In the genomic region with DNA sequence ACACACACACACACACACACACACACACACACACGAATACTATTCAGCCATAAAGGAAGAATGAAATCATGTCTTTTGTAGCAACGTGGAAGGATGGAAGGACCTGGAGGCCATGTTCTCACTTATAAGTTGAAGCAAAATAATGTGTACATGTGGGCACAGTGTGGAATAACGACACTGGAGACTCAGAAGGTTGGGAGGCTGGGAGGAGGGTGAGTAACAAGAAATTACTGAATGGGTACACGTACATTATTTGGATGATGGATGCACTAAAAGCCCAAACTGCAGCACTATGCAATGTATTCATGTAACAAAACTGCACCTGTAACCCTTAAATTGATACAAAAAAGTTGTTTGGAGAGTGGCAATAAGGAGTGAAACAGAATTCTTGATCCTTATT, we compare ENCODE assay signal across 32 cellular contexts. TPM values are rescaled to one million over a fixed set of nuclear protein-coding genes. Genes with fewer than 3 reads are reported as not detected.
A peak's percentile ranks its signal among the peaks of the same experiment; 100 is the strongest.
DNase-seq lines count a peak whose midpoint lies in the region; ATAC-seq, FAIRE-seq and TF ChIP-seq lines count a peak whose summit lies in the region.
"Had no signal": no experiment of that assay in that cellular context is flagged by ENCODE, and none has a peak within 500 bp of the region (broad histone marks: within the 10 kb centered on the region; RNA-seq: fewer than 3 reads in every experiment).

No MANE protein-coding gene starts in this region.

- 0 out of 2 replicates have a peak, but pooled peaks cover 8% of the 10 kb centered on the region for H3F3A ChIP-seq in GM23248 (ENCODE audit: insufficient read depth)

- 35 to 36% methylated on average over 4 of the region's 4 CpGs for WGBS in gastroesophageal sphincter (ENCODE audit: low coverage in 1 of 2), 2 donors
- 20 to 24% methylated on average over 4 of the region's 4 CpGs for WGBS in GM23248 (ENCODE audit: low coverage in 1 of 2, low lambda C conversion rate in 2 of 2, missing lambda C conversion rate in 2 of 2), 2 experiments

- no peak for DNase-seq in DND-41
- peak; percentile 42 for DNase-seq in NAMALWA (ENCODE audit: low spot score)
- DNase-seq in sciatic nerve (ENCODE audit: low spot score), result no peak
- DNase-seq in D721Med (ENCODE audit: insufficient read length, low spot score), result no peak
- DNase-seq in GM23248, result no peak
- DNase-seq: activated CD4-positive, alpha-beta T cell treated with anti-CD3 and anti-CD28 coated beads, Interleukin-2, amount 50 U/mL, for 4 hours; activated CD4-positive, CD25-positive, alpha-beta regulatory T cell; activated CD8-positive, alpha-beta memory T cell treated with anti-CD3 and anti-CD28 coated beads, Interleukin-2, amount 10 ng/mL, durations not matched to agents 7 days and 5 days; activated gamma-delta T cell treated with Interleukin-2 at 50 U/mL for 16 hours; activated T-cell treated with anti-CD3 and anti-CD28 coated beads, Interleukin-2, amount 50 U/mL, for 4 hours; C1 segment of cervical spinal cord; central memory CD4-positive, alpha-beta T cell; DMS53; foreskin fibroblast; heart right ventricle; kidney glomerular epithelial cell; NCI-H1105 treated with DMSO at 0.1 percent for 48 hours; NCI-H1930; NCI-H2171 treated with DMSO at 0.1 percent for 48 hours; NCI-H524; NK-92 treated with Interleukin-12 subunit alpha and Interleukin-12 subunit beta, amount 100 ng/mL, for 24 hours; ovary; retina; tibial artery had no signal

- no peaks in the 10 kb centered on the region for H3K4me1 ChIP-seq in DND-41 (ENCODE audit: insufficient read depth, low read length)
- peaks cover 0 to 6% (median 0%) of the 10 kb centered on the region in 3 donors for H3K4me1 ChIP-seq in gastroesophageal sphincter
- H3K4me1 ChIP-seq in GM23248 (ENCODE audit: insufficient read depth), result peaks cover 11% of the 10 kb centered on the region; the same call in 1 of the 2 replicates
- H3K4me1 ChIP-seq: tibial artery had no signal

- H4K20me1 ChIP-seq in DND-41 (ENCODE audit: insufficient read depth, low read length), result peaks cover 16% of the 10 kb centered on the region
- peaks cover 11% of the 10 kb centered on the region; the same call in 1 of the 2 replicates for H4K20me1 ChIP-seq in GM23248 (ENCODE audit: insufficient read depth)

- no peaks in the 10 kb centered on the region for H3K27me3 ChIP-seq in DND-41 (ENCODE audit: insufficient read depth, low read length, poor library complexity)
- no peaks in the 10 kb centered on the region for H3K27me3 ChIP-seq in gastroesophageal sphincter
- H3K27me3 ChIP-seq in GM23248 (replicated peaks; ENCODE audit: insufficient read depth), result no peaks in the 10 kb centered on the region
- H3K27me3 ChIP-seq: esophagus muscularis mucosa, heart right ventricle, ovary, tibial artery had no signal

- TF ChIP-seq EP300 in gastroesophageal sphincter (IDR thresholded peaks at IDR 0.05), result no peak

- no peak overlapping the region for H3K9ac ChIP-seq in DND-41 (ENCODE audit: low read depth, low read length)
- no peak overlapping the region for H3K9ac ChIP-seq in GM23248

- H3K79me2 ChIP-seq in DND-41 (ENCODE audit: insufficient read depth, low read length), result peaks cover 97% of the 10 kb centered on the region
- peaks cover 100% of the 10 kb centered on the region for H3K79me2 ChIP-seq in GM23248 (ENCODE audit: insufficient read depth)

- no peak for FAIRE-seq in D721Med (lab: Jason Lieb, UNC)
- FAIRE-seq: G401.6 had no signal

- H3K9me2 ChIP-seq in GM23248 (ENCODE audit: insufficient read depth), result no peaks in the 10 kb centered on the region

- H3K27ac ChIP-seq in DND-41 (ENCODE audit: low read length) (no peak overlapping the region), gastroesophageal sphincter (no peak overlapping the region), GM23248 (no peak overlapping the region)
- H3K27ac ChIP-seq: esophagus muscularis mucosa, heart right ventricle, ovary, SK-N-MC, tibial artery had no signal

- H3K4me3 ChIP-seq in DND-41 (ENCODE audit: low read depth in 1 of 2, low read length in 2 of 2), result no peak overlapping the region
- no peak overlapping the region for H3K4me3 ChIP-seq in gastroesophageal sphincter
- H3K4me3 ChIP-seq in GM23248, result no peak overlapping the region
- H3K4me3 ChIP-seq: esophagus muscularis mucosa, heart right ventricle, lung, ovary, SK-N-MC, smooth muscle cell, tibial artery had no signal

- intact Hi-C loops in sciatic nerve (cut with DNase I), result no loop called here

- peaks cover 3% of the 10 kb centered on the region for H3K9me3 ChIP-seq in DND-41 (ENCODE audit: insufficient read depth, low read length, severe bottlenecking)
- H3K9me3 ChIP-seq in gastroesophageal sphincter, result no peaks in the 10 kb centered on the region
- H3K9me3 ChIP-seq in GM23248 (ENCODE audit: low read depth), result no peaks in the 10 kb centered on the region
- H3K9me3 ChIP-seq: esophagus muscularis mucosa, ovary had no signal

- H3K36me3 ChIP-seq in DND-41 (ENCODE audit: insufficient read depth, low read length) (no peaks in the 10 kb centered on the region), gastroesophageal sphincter (no peaks in the 10 kb centered on the region), GM23248 (ENCODE audit: low read depth) (no peaks in the 10 kb centered on the region)
- H3K36me3 ChIP-seq: esophagus muscularis mucosa, heart right ventricle, ovary, tibial artery had no signal

- H3K4me2 ChIP-seq in DND-41 (ENCODE audit: insufficient read depth, low read length) (no peak overlapping the region), GM23248 (ENCODE audit: unreplicated experiment) (no peak overlapping the region)
- H3K4me2 ChIP-seq: smooth muscle cell had no signal

- no peak for TF ChIP-seq POLR2A in gastroesophageal sphincter (IDR thresholded peaks at IDR 0.05)

- no peak overlapping the region for H2AFZ ChIP-seq in DND-41 (ENCODE audit: low read depth, low read length)
- no peak overlapping the region for H2AFZ ChIP-seq in GM23248

- peak; percentile 41; the same call in 1 of the 3 replicates for ATAC-seq in DND-41 (ENCODE audit: insufficient read depth, low read depth)
- peak; percentile 10 for ATAC-seq in gastroesophageal sphincter
- ATAC-seq in sciatic nerve, result peak; percentile 4
- no peak for ATAC-seq in HG03196 (IDR thresholded peaks at IDR 0.05; ENCODE audit: unreplicated experiment)
- ATAC-seq: activated CD8-positive, alpha-beta memory T cell treated with anti-CD3 and anti-CD28 coated beads, Interleukin-2, amount 10 ng/mL, durations not matched to agents 7 days and 5 days; HCT116 had no signal

- TF ChIP-seq CTCF in DND-41 (IDR thresholded peaks at IDR 0.05; ENCODE audit: borderline replicate concordance, extremely low read depth, low read length, poor library complexity, severe bottlenecking) (no peak), gastroesophageal sphincter (IDR thresholded peaks at IDR 0.05) (no peak), D721Med (IDR thresholded peaks at IDR 0.05; ENCODE audit: insufficient read depth, missing control alignments) (no peak)

- in situ Hi-C loops in GM23248 (cut with MboI), result no loop called here

RNA-seq across cellular contexts. Expression of a gene that starts 32.1 kb away (rescaled TPM):
- total RNA-seq in gastroesophageal sphincter (10 to 100 TPM; 63.0 to 84.8 (median 75.5) TPM), sciatic nerve (140 TPM)
- 14.2 and 14.3 TPM in 2 replicates for total RNA-seq in GM23248 (2014; rRNA removed; shearing (Covaris generic))
- polyA plus RNA-seq in GM23248 (2016; fragmentation: Nextera tagmentation; extraction: Ambion mirVana), result 7.2 and 8.3 TPM in 2 replicates
